9 cellular contexts compared by ENCODE assay signal in genomic region chr12:52007982-52008510, GRCh38. TPM values are rescaled to one million over a fixed set of nuclear protein-coding genes. Genes with fewer than 3 reads are reported as not detected.
DNase-seq lines count a peak whose midpoint lies in the region; ATAC-seq, FAIRE-seq and TF ChIP-seq lines count a peak whose summit lies in the region.
"Had no signal": no experiment of that assay in that cellular context is flagged by ENCODE, and none has a peak within 500 bp of the region (broad histone marks: within the 10 kb centered on the region; RNA-seq: fewer than 3 reads in every experiment).

No MANE protein-coding gene starts in this region.

- TF ChIP-seq POLR2A in NB4 (IDR thresholded peaks at IDR 0.05; ENCODE audit: extremely low read depth, insufficient read length) (no peak), H1 (IDR thresholded peaks at IDR 0.05; ENCODE audit: control extremely low read depth in 1 of 2, low read depth in 2 of 2, low read length in 2 of 2) (no peak)

- WGBS in H1 (ENCODE audit: extremely low coverage in 1 of 2, insufficient coverage in 1 of 2, insufficient read length in 1 of 2, insufficient replicate concordance in 2 of 2, low coverage in 1 of 2, low lambda C conversion rate in 2 of 2, missing lambda C conversion rate in 1 of 2), 2 experiments = 78% methylated on average over 5 of the region's 5 CpGs; no CpG with 5 or more reads in 1 of the 2 experiments

- peaks cover 10% of the 10 kb centered on the region for H3K36me3 Mint-ChIP-seq in neural crest cell (ENCODE audit: low read depth)

- H2AFZ ChIP-seq in H1 (ENCODE audit: low read length) = no peak overlapping the region

- peaks cover 41% of the 10 kb centered on the region for H3K27me3 Mint-ChIP-seq in neural crest cell (ENCODE audit: low read depth)

- no peaks in the 10 kb centered on the region; a peak in 1 of 8 replicates for H3K36me3 ChIP-seq in H1 (ENCODE audit: control insufficient read depth in 2 of 4, insufficient read depth in 4 of 4, low read length in 3 of 4)

- no peak overlapping the region for H3K9ac ChIP-seq in H1 (replicated peaks in 1 of 4; ENCODE audit: extremely low read depth in 1 of 4, low read depth in 3 of 4, low read length in 3 of 4)

- H3K27ac ChIP-seq in AG04450 (ENCODE audit: low read depth, low read length) (no peak overlapping the region), H1 (ENCODE audit: low read depth, low read length) (no peak overlapping the region)

- DNase-seq in AG04450 (ENCODE audit: low read depth, low spot score) (no peak), NB4 (ENCODE audit: low read depth) (peak; percentile 23), H1 (ENCODE audit: low read depth in 1 of 2, low spot score in 2 of 2) (no peak), neural crest cell (ENCODE audit: low read depth, low spot score) (no peak), NK-92 (lab: John Stamatoyannopoulos, UW; ENCODE audit: unreplicated experiment) (no peak), SIG-M5 (lab: John Stamatoyannopoulos, UW) (no peak)
- DNase-seq: cortex of kidney had no signal

- no peaks in the 10 kb centered on the region for H3K79me2 ChIP-seq in H1 (ENCODE audit: control insufficient read depth in 1 of 2, insufficient read depth in 2 of 2, low read length in 2 of 2)

- H3K79me1 ChIP-seq in H1 (ENCODE audit: low read depth, low read length) = no peaks in the 10 kb centered on the region

- H2BK12ac ChIP-seq in H1 (ENCODE audit: low read depth, low read length) = no peak overlapping the region

- no peak overlapping the region for H3K18ac ChIP-seq in H1 (ENCODE audit: extremely low read depth, low read length)

- H3K4me1 ChIP-seq in H1 (replicated peaks in 1 of 4; ENCODE audit: control insufficient read depth in 3 of 4, insufficient read depth in 4 of 4, low read length in 3 of 4) = peaks cover 5 to 34% (median 20%) of the 10 kb centered on the region in 4 experiments

- H2BK5ac ChIP-seq in H1 (ENCODE audit: low read depth, low read length) = no peak overlapping the region

- H2BK120ac ChIP-seq in H1 (replicated peaks; ENCODE audit: low read depth, low read length) = no peak overlapping the region

- no peak for FAIRE-seq in H1 (lab: Jason Lieb, UNC)

- H3K9me3 Mint-ChIP-seq in neural crest cell = no peaks in the 10 kb centered on the region

- H3K9me3 ChIP-seq in AG04450 (ENCODE audit: control insufficient read depth, insufficient read depth, low read length) (no peaks in the 10 kb centered on the region; the same call in 1 of the 2 replicates), H1 (ENCODE audit: insufficient read depth in 2 of 2, low read depth in 1 of 2, low read length in 1 of 2) (no peaks in the 10 kb centered on the region)

- ATAC-seq in GM18868 (IDR thresholded peaks at IDR 0.05; ENCODE audit: unreplicated experiment) = no peak
- no peak for ATAC-seq in GM21825 (IDR thresholded peaks at IDR 0.05; ENCODE audit: unreplicated experiment)

- no peak overlapping the region for H4K8ac ChIP-seq in H1 (ENCODE audit: extremely low read depth, insufficient read depth, low read length)

- CTCF ChIA-PET in AG04450 (lab: Charles Lee) (interaction anchor here (0.6 to 15.4 kb wide), 2 partner anchors 14 to 112 kb away, joined by 5 to 599 read pairs; no protein-coding TSS in a partner anchor), H1 (lab: Charles Lee; ENCODE audit: partially characterized antibody) (interaction anchor here (1.5 to 38.2 kb wide), 2 partner anchors 15 to 16 kb away, joined by 4 to 1249 read pairs; no protein-coding TSS in a partner anchor)

- no peak overlapping the region for H4K5ac ChIP-seq in H1 (ENCODE audit: insufficient read length, low read depth, low read length)

- POLR2A ChIA-PET in AG04450 (lab: Yijun Ruan, JAX) (interaction anchor here (0.6 to 2.3 kb wide), 5 partner anchors 10 to 43 kb away, joined by 3 to 15 read pairs (median 7); partner anchors contain the start of gene NR4A1), H1 (lab: Charles Lee; ENCODE audit: partially characterized antibody) (interaction anchor here (1.4 to 6.5 kb wide), 2 partner anchors 13 to 14 kb away, joined by 4 to 62 read pairs; no protein-coding TSS in a partner anchor)

- H3K4me3 Mint-ChIP-seq in neural crest cell = peak overlapping the region; percentile 88

- no peak overlapping the region for H2AK5ac ChIP-seq in H1 (ENCODE audit: low read depth, low read length)

- H3K23me2 ChIP-seq in H1 (ENCODE audit: low read depth, low read length) = peaks cover 10% of the 10 kb centered on the region; the same call in 1 of the 2 replicates

- no peak overlapping the region for H3K23ac ChIP-seq in H1 (ENCODE audit: insufficient read length)

- no peak overlapping the region for H3K56ac ChIP-seq in H1 (replicated peaks; ENCODE audit: insufficient read length, low read depth, low read length)

- no peak for TF ChIP-seq CTCF in AG04450 (IDR thresholded peaks at IDR 0.05; ENCODE audit: low read depth, low read length)
- TF ChIP-seq CTCF in NB4 (IDR thresholded peaks at IDR 0.05; ENCODE audit: low read depth, low read length) = no peak
- no peak for TF ChIP-seq CTCF in H1 (IDR thresholded peaks at IDR 0.05; ENCODE audit: control extremely low read depth in 1 of 3, insufficient read depth in 1 of 3, low read depth in 1 of 3, low read length in 3 of 3)
- no peak for TF ChIP-seq CTCF in neural crest cell (conservative IDR thresholded peaks at IDR 0.05)

- no peak for TF ChIP-seq RAD21 in H1 (IDR thresholded peaks at IDR 0.05 in 1 of 2, conservative IDR thresholded peaks at IDR 0.05 in 1 of 2; ENCODE audit: low read depth in 2 of 2, low read length in 2 of 2)

- H3K14ac ChIP-seq in H1 (ENCODE audit: insufficient read length) = no peak overlapping the region

- H4K20me1 ChIP-seq in H1 (replicated peaks in 1 of 2; ENCODE audit: control insufficient read depth in 1 of 2, insufficient read depth in 2 of 2, low read length in 2 of 2) = no peaks in the 10 kb centered on the region

- H3K27me3 ChIP-seq in AG04450 (ENCODE audit: control insufficient read depth, insufficient read depth, low read length) (peaks cover 6% of the 10 kb centered on the region), H1 (replicated peaks in 1 of 4; ENCODE audit: control insufficient read depth in 3 of 4, extremely low read depth in 1 of 4, insufficient read depth in 3 of 4, low read length in 3 of 4) (peaks cover 19 to 55% (median 48%) of the 10 kb centered on the region in 4 experiments)

- H3K27ac Mint-ChIP-seq in neural crest cell (ENCODE audit: unreplicated experiment) = peak overlapping the region; percentile 75

- H4K91ac ChIP-seq in H1 (replicated peaks; ENCODE audit: insufficient read length, low read length) = no peak overlapping the region

- 0 out of 2 replicates have a peak overlapping the region, but pooled peaks have one; percentile 46 for H2BK15ac ChIP-seq in H1 (ENCODE audit: low read length)

- H3K4me1 Mint-ChIP-seq in neural crest cell = peaks cover 50% of the 10 kb centered on the region

- H3K4me3 ChIP-seq in AG04450 (ENCODE audit: low read depth, low read length) (peak overlapping the region; percentile 81), NB4 (ENCODE audit: low read depth, low read length) (peak overlapping the region; percentile 62), H1 (ENCODE audit: extremely low read depth in 1 of 4, insufficient read depth in 2 of 4, low read depth in 3 of 4, low read length in 4 of 4) (peak overlapping the region in 1 of 4 experiments; percentile 74; a peak in 2 of 8 replicates)

- no peak overlapping the region for H2BK20ac ChIP-seq in H1 (ENCODE audit: low read length)

- H3K4ac ChIP-seq in H1 (replicated peaks; ENCODE audit: insufficient read length, low read depth, low read length) = no peak overlapping the region

- H3K4me2 ChIP-seq in H1 (ENCODE audit: insufficient read depth in 1 of 2, low read depth in 2 of 2, low read length in 2 of 2) = peak overlapping the region; percentile 66 to 91

- no peak for TF ChIP-seq EP300 in H1 (IDR thresholded peaks at IDR 0.05; ENCODE audit: borderline replicate concordance in 1 of 2, low read depth in 2 of 2, low read length in 2 of 2)

RNA-seq across cellular contexts. Expression of gene TAMALIN, which starts 1.3 kb away (rescaled TPM):
- 7.2 and 7.4 TPM in 2 replicates for polyA plus RNA-seq in AG04450 (2011; rRNA removed)
- 8.3 and 10.2 TPM in 2 replicates for polyA minus RNA-seq in AG04450 (2011; rRNA and poly(A)+ RNA removed)
- 4.1 and 4.9 TPM in 2 replicates for total RNA-seq in H1 (2021; fragmentation: NEBNext Ultra II Directional; extraction: Animal tissue kit (Norgen Biotek cat#: 25700))
- polyA plus RNA-seq in H1 (2011; rRNA removed) = 2.6 and 3.2 TPM in 2 replicates
- 3.5 TPM for polyA plus RNA-seq in H1 (2011; cell fraction: cytosol; rRNA removed)
- 4.6 TPM for polyA plus RNA-seq in H1 (2011; cell fraction: nucleus; rRNA removed)
- polyA plus RNA-seq in H1 (2012, experiment 1 of 2) = 3.1 to 5.3 TPM (median 5.1 TPM) in 4 replicates
- 7.8 TPM for polyA plus RNA-seq in H1 (2012, experiment 2 of 2)
- 2.1 TPM for polyA plus RNA-seq in H1 (2013, experiment 1 of 2)
- polyA plus RNA-seq in H1 (2013, experiment 2 of 2) = 2.2 TPM
- polyA minus RNA-seq in H1 (2011; rRNA and poly(A)+ RNA removed) = 2.1 and 5.8 TPM in 2 replicates
- 4.4 TPM for polyA minus RNA-seq in H1 (2011; cell fraction: cytosol; rRNA and poly(A)+ RNA removed)
- polyA minus RNA-seq in H1 (2011; cell fraction: nucleus; rRNA and poly(A)+ RNA removed) = 6.3 TPM
- total RNA-seq in neural crest cell = 23.2 and 24.2 TPM in 2 replicates

RNA-seq across cellular contexts. Expression of gene NR4A1, which starts 43.2 kb away (rescaled TPM):
- polyA plus RNA-seq in AG04450 (2011; rRNA removed) (4.4 and 6.9 TPM in 2 replicates), H1 (2011; rRNA removed) (23.3 and 36.0 TPM in 2 replicates)
- polyA minus RNA-seq in AG04450 (2011; rRNA and poly(A)+ RNA removed) = 16.4 and 18.6 TPM in 2 replicates
- 18.7 and 19.3 TPM in 2 replicates for total RNA-seq in H1 (2021; fragmentation: NEBNext Ultra II Directional; extraction: Animal tissue kit (Norgen Biotek cat#: 25700))
- polyA plus RNA-seq in H1 (2011; cell fraction: cytosol; rRNA removed) = 17.3 TPM
- 42.1 TPM for polyA plus RNA-seq in H1 (2011; cell fraction: nucleus; rRNA removed)
- 13.7 to 17.2 TPM (median 14.8 TPM) in 4 replicates for polyA plus RNA-seq in H1 (2012, experiment 1 of 2)
- polyA plus RNA-seq in H1 (2012, experiment 2 of 2) = 12.5 TPM
- polyA plus RNA-seq in H1 (2013, experiment 1 of 2) = 19.7 TPM
- polyA plus RNA-seq in H1 (2013, experiment 2 of 2) = 19.0 TPM
- polyA minus RNA-seq in H1 (2011; rRNA and poly(A)+ RNA removed) = 5.1 and 8.0 TPM in 2 replicates
- polyA minus RNA-seq in H1 (2011; cell fraction: cytosol; rRNA and poly(A)+ RNA removed) = 14.5 TPM
- polyA minus RNA-seq in H1 (2011; cell fraction: nucleus; rRNA and poly(A)+ RNA removed) = 11.1 TPM
- total RNA-seq in neural crest cell = 51.0 and 52.8 TPM in 2 replicates

RNA-seq across cellular contexts. Expression of gene ACVR1B, which starts 56.5 kb away (rescaled TPM):
- polyA plus RNA-seq in AG04450 (2011; rRNA removed) = 16.4 and 16.6 TPM in 2 replicates
- 19.7 and 20.3 TPM in 2 replicates for polyA minus RNA-seq in AG04450 (2011; rRNA and poly(A)+ RNA removed)
- total RNA-seq in H1 (2021; fragmentation: NEBNext Ultra II Directional; extraction: Animal tissue kit (Norgen Biotek cat#: 25700)) = 13.5 and 16.0 TPM in 2 replicates
- polyA plus RNA-seq in H1 (2011; rRNA removed) = 19.2 and 24.7 TPM in 2 replicates
- 19.1 TPM for polyA plus RNA-seq in H1 (2011; cell fraction: cytosol; rRNA removed)
- polyA plus RNA-seq in H1 (2011; cell fraction: nucleus; rRNA removed) = 18.9 TPM
- 12.9 to 19.5 TPM (median 17.3 TPM) in 4 replicates for polyA plus RNA-seq in H1 (2012, experiment 1 of 2)
- polyA plus RNA-seq in H1 (2012, experiment 2 of 2) = 9.5 TPM
- polyA plus RNA-seq in H1 (2013, experiment 1 of 2) = 10.3 TPM
- polyA plus RNA-seq in H1 (2013, experiment 2 of 2) = 11.9 TPM
- 20.8 and 23.4 TPM in 2 replicates for polyA minus RNA-seq in H1 (2011; rRNA and poly(A)+ RNA removed)
- polyA minus RNA-seq in H1 (2011; cell fraction: cytosol; rRNA and poly(A)+ RNA removed) = 12.9 TPM
- 14.2 TPM for polyA minus RNA-seq in H1 (2011; cell fraction: nucleus; rRNA and poly(A)+ RNA removed)
- total RNA-seq in neural crest cell = 30.5 and 34.3 TPM in 2 replicates
